Comparison of ENCODE assay signal across 5 cellular contexts in the genomic region with DNA sequence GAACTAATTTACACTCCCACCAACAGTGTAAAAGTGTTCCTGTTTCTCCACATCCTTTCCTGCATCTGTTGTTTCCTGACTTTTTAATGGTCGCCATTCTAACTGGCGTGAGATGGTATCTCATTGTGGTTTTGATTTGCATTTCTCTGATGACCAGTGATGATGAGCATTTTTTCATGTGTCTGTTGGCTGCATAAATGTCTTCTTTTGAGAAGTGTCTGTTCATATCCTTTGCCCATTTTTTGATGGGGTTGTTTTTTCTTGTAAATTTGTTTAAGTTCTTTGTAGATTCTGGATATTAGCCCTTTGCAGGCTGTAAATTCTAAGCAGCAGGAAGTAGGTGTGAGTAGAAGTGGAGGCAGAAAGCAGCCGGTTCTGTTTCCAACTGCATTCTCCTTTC. TPM values are rescaled to one million over a fixed set of nuclear protein-coding genes. Genes with fewer than 3 reads are reported as not detected.
"Had no signal": no experiment of that assay in that cellular context is flagged by ENCODE, and none has a peak within 500 bp of the region (broad histone marks: within the 10 kb centered on the region; RNA-seq: fewer than 3 reads in every experiment).

No MANE protein-coding gene starts in this region.

RNA-seq across cellular contexts. Expression of gene WNT9B, which starts 10.8 kb away (rescaled TPM):
- total RNA-seq: HepG2, HT1080, IMR-90, K562 had no signal
- polyA plus RNA-seq: HepG2, IgD-negative memory B cell, IMR-90, K562 had no signal
